In genomic region chr17:77712578-77712977, GRCh38 we compare ENCODE assay signal across 7 cellular contexts.
"Had no signal": no experiment of that assay in that cellular context is flagged by ENCODE, and none has a peak within 500 bp of the region (broad histone marks: within the 10 kb centered on the region; RNA-seq: fewer than 3 reads in every experiment).

No MANE protein-coding gene starts in this region.

- H3K4me3 Mint-ChIP-seq: IgD-negative memory B cell had no signal

- FAIRE-seq: HTR-8/SVneo, K562 had no signal

- H3K4me3 ChIP-seq: K562 had no signal

- DNase-seq: IMR-90, KBM-7, KG1 had no signal

- ATAC-seq: K562 had no signal

- H3K27ac ChIP-seq: HL-60 had no signal

- H3K4me1 Mint-ChIP-seq: IgD-negative memory B cell had no signal
